In genomic region chr16:87986361-87986849, GRCh38 we compare ENCODE assay signal across 8 cellular contexts. TPM values are rescaled to one million over a fixed set of nuclear protein-coding genes. Genes with fewer than 3 reads are reported as not detected.
DNase-seq lines count a peak whose midpoint lies in the region; TF ChIP-seq lines count a peak whose summit lies in the region.
"Not testable (repeated sequence)": the region's sequence is repeated elsewhere in the genome, so short reads cannot be mapped to it uniquely, and the experiment has no call there.
"Had no signal": no experiment of that assay in that cellular context is flagged by ENCODE, and none has a peak within 500 bp of the region (broad histone marks: within the 10 kb centered on the region; RNA-seq: fewer than 3 reads in every experiment).

No MANE protein-coding gene starts in this region.

- CTCF ChIA-PET in activated naive CD4-positive, alpha-beta T cell treated with anti-CD3 and anti-CD28 coated beads, Interleukin-2, amount 10 ng/mL, durations not matched to agents 7 days and 5 days (lab: Charles Lee): not testable (repeated sequence)

- H3K4me3 Mint-ChIP-seq in activated CD4-positive, alpha-beta T cell treated with anti-CD3 and anti-CD28 coated beads, Interleukin-2, amount 10 ng/mL, durations not matched to agents 24 days and 14 days: peak overlapping the region; percentile 22
- not testable (repeated sequence) for H3K4me3 Mint-ChIP-seq in activated naive CD4-positive, alpha-beta T cell treated with anti-CD3 and anti-CD28 coated beads, Interleukin-2, amount 10 ng/mL, durations not matched to agents 7 days and 5 days

- intact Hi-C loops in activated CD4-positive, alpha-beta T cell treated with anti-CD3 and anti-CD28 coated beads, Interleukin-2, amount 10 ng/mL, durations not matched to agents 24 days and 14 days (cut with micrococcal nuclease): not testable (repeated sequence)

- H3K9me3 Mint-ChIP-seq in activated CD4-positive, alpha-beta T cell treated with anti-CD3 and anti-CD28 coated beads, Interleukin-2, amount 10 ng/mL, durations not matched to agents 24 days and 14 days; activated naive CD4-positive, alpha-beta T cell treated with anti-CD3 and anti-CD28 coated beads, Interleukin-2, amount 10 ng/mL, durations not matched to agents 7 days and 5 days: not testable (repeated sequence)

- H3K27me3 Mint-ChIP-seq in activated CD4-positive, alpha-beta T cell treated with anti-CD3 and anti-CD28 coated beads, Interleukin-2, amount 10 ng/mL, durations not matched to agents 24 days and 14 days; activated naive CD4-positive, alpha-beta T cell treated with anti-CD3 and anti-CD28 coated beads, Interleukin-2, amount 10 ng/mL, durations not matched to agents 7 days and 5 days: not testable (repeated sequence)

- DNase-seq in GM12865 (ENCODE audit: low read depth): peak; percentile 22
- peak; percentile 0 for DNase-seq in NCI-H1694 (lab: John Stamatoyannopoulos, UW)
- not testable (repeated sequence) for DNase-seq in activated CD4-positive, alpha-beta T cell treated with anti-CD3 and anti-CD28 coated beads, Interleukin-2, amount 10 ng/mL, durations not matched to agents 24 days and 14 days
- DNase-seq in activated naive CD4-positive, alpha-beta T cell treated with anti-CD3 and anti-CD28 coated beads, Interleukin-2, amount 10 ng/mL, durations not matched to agents 7 days and 5 days: peak; percentile 28
- peak; percentile 89 for DNase-seq in epithelial cell of esophagus (ENCODE audit: low read depth)
- peak; percentile 85 for DNase-seq in kidney tubule cell (ENCODE audit: low spot score)
- peak; percentile 14 to 24 for DNase-seq in stimulated activated CD4-positive, alpha-beta T cell treated with anti-CD3 and anti-CD28 coated beads, Interleukin-1b, Interleukin-23, amount 100 ng/mL, for 4 hours (ENCODE audit: low read depth in 2 of 2)

- peaks cover 38% of the 10 kb centered on the region for H3K4me1 Mint-ChIP-seq in activated CD4-positive, alpha-beta T cell treated with anti-CD3 and anti-CD28 coated beads, Interleukin-2, amount 10 ng/mL, durations not matched to agents 24 days and 14 days
- H3K4me1 Mint-ChIP-seq in activated naive CD4-positive, alpha-beta T cell treated with anti-CD3 and anti-CD28 coated beads, Interleukin-2, amount 10 ng/mL, durations not matched to agents 7 days and 5 days: not testable (repeated sequence)

- not testable (repeated sequence) for TF ChIP-seq CTCF in GM12865 (IDR thresholded peaks at IDR 0.05; ENCODE audit: insufficient read depth, low read depth, low read length, missing control alignments)
- peak; percentile 14 for TF ChIP-seq CTCF in epithelial cell of esophagus (IDR thresholded peaks at IDR 0.05; ENCODE audit: insufficient read depth, low read depth, low read length, missing control alignments)

- peaks cover 55% of the 10 kb centered on the region for H3K36me3 Mint-ChIP-seq in activated CD4-positive, alpha-beta T cell treated with anti-CD3 and anti-CD28 coated beads, Interleukin-2, amount 10 ng/mL, durations not matched to agents 24 days and 14 days (ENCODE audit: low read depth)
- H3K36me3 Mint-ChIP-seq in activated naive CD4-positive, alpha-beta T cell treated with anti-CD3 and anti-CD28 coated beads, Interleukin-2, amount 10 ng/mL, durations not matched to agents 7 days and 5 days: peaks cover 30% of the 10 kb centered on the region

- H3K27ac Mint-ChIP-seq in activated CD4-positive, alpha-beta T cell treated with anti-CD3 and anti-CD28 coated beads, Interleukin-2, amount 10 ng/mL, durations not matched to agents 24 days and 14 days: peak overlapping the region; percentile 84
- not testable (repeated sequence) for H3K27ac Mint-ChIP-seq in activated naive CD4-positive, alpha-beta T cell treated with anti-CD3 and anti-CD28 coated beads, Interleukin-2, amount 10 ng/mL, durations not matched to agents 7 days and 5 days

- H3K4me3 ChIP-seq in GM12865 (ENCODE audit: low read depth, low read length); epithelial cell of esophagus (ENCODE audit: low read length): not testable (repeated sequence)

RNA-seq across cellular contexts. Expression of gene BANP, which starts 35.2 kb away (rescaled TPM):
- 36.8 and 44.9 TPM in 2 replicates for total RNA-seq in activated CD4-positive, alpha-beta T cell treated with anti-CD3 and anti-CD28 coated beads, Interleukin-2, amount 10 ng/mL, durations not matched to agents 24 days and 14 days

RNA-seq across cellular contexts. Expression of gene CA5A, which starts 50.1 kb away (rescaled TPM):
- total RNA-seq in activated CD4-positive, alpha-beta T cell treated with anti-CD3 and anti-CD28 coated beads, Interleukin-2, amount 10 ng/mL, durations not matched to agents 24 days and 14 days: not detected in 2 replicates
- total RNA-seq: H1 had no signal
